In the genomic region with DNA sequence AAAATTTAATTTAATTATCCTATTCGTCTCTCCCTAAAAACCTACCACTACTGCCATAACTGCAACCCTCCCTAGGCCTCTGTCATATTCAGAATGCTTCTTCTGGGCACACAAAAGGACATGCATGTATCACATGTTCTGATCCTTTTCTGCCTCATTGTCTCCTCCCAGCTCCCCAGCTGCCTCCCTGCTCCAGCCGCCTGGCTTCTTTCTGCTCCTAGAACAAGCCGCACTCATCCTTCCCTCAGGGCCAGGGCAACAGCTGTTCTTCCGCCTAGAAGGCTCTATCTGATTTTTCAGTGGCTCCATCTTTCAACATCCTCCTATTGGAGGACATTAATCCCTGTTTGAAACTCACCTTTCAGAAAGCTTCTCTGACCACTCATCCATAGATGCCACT, we compare ENCODE assay signal across 2 cellular contexts.
TF ChIP-seq lines count a peak whose summit lies in the region.

No MANE protein-coding gene starts in this region.

TF ChIP-seq in SK-N-SH, 30 proteins besides CTCF, POLR2A, EP300 and RAD21 (continued from another document):
- TF ChIP-seq, protein P1, sequence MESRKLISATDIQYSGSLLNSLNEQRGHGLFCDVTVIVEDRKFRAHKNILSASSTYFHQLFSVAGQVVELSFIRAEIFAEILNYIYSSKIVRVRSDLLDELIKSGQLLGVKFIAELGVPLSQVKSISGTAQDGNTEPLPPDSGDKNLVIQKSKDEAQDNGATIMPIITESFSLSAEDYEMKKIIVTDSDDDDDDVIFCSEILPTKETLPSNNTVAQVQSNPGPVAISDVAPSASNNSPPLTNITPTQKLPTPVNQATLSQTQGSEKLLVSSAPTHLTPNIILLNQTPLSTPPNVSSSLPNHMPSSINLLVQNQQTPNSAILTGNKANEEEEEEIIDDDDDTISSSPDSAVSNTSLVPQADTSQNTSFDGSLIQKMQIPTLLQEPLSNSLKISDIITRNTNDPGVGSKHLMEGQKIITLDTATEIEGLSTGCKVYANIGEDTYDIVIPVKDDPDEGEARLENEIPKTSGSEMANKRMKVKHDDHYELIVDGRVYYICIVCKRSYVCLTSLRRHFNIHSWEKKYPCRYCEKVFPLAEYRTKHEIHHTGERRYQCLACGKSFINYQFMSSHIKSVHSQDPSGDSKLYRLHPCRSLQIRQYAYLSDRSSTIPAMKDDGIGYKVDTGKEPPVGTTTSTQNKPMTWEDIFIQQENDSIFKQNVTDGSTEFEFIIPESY (IDR thresholded peaks at IDR 0.05; ENCODE audit: borderline replicate concordance, low read depth): no peak
- TF ChIP-seq RXRA (IDR thresholded peaks at IDR 0.05; ENCODE audit: borderline replicate concordance, low read depth) (no peak), MXI1 (IDR thresholded peaks at IDR 0.05; ENCODE audit: low read depth, low read length) (no peak), ELF1 (IDR thresholded peaks at IDR 0.05) (no peak), JUND (IDR thresholded peaks at IDR 0.05) (no peak), TCF12 (IDR thresholded peaks at IDR 0.05) (no peak)

TF ChIP-seq in SK-N-SH treated with all-trans-retinoic acid at 6 μM for 48 hours, 23 proteins besides CTCF, POLR2A, EP300 and RAD21 (continued from another document):
- TF ChIP-seq, protein P2, sequence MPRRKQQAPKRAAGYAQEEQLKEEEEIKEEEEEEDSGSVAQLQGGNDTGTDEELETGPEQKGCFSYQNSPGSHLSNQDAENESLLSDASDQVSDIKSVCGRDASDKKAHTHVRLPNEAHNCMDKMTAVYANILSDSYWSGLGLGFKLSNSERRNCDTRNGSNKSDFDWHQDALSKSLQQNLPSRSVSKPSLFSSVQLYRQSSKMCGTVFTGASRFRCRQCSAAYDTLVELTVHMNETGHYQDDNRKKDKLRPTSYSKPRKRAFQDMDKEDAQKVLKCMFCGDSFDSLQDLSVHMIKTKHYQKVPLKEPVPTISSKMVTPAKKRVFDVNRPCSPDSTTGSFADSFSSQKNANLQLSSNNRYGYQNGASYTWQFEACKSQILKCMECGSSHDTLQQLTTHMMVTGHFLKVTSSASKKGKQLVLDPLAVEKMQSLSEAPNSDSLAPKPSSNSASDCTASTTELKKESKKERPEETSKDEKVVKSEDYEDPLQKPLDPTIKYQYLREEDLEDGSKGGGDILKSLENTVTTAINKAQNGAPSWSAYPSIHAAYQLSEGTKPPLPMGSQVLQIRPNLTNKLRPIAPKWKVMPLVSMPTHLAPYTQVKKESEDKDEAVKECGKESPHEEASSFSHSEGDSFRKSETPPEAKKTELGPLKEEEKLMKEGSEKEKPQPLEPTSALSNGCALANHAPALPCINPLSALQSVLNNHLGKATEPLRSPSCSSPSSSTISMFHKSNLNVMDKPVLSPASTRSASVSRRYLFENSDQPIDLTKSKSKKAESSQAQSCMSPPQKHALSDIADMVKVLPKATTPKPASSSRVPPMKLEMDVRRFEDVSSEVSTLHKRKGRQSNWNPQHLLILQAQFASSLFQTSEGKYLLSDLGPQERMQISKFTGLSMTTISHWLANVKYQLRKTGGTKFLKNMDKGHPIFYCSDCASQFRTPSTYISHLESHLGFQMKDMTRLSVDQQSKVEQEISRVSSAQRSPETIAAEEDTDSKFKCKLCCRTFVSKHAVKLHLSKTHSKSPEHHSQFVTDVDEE (CRISPR knock-in tag; IDR thresholded peaks at IDR 0.05): no peak
- TF ChIP-seq ZFP30 (CRISPR knock-in tag; IDR thresholded peaks at IDR 0.05) (no peak), GLIS3 (CRISPR knock-in tag; IDR thresholded peaks at IDR 0.05) (no peak), ARNTL (CRISPR knock-in tag; IDR thresholded peaks at IDR 0.05; ENCODE audit: borderline replicate concordance, low read depth) (no peak), ISL1 (CRISPR knock-in tag; IDR thresholded peaks at IDR 0.05) (no peak), TOX (CRISPR knock-in tag; IDR thresholded peaks at IDR 0.05; ENCODE audit: borderline replicate concordance) (no peak)
- TF ChIP-seq, protein P3, sequence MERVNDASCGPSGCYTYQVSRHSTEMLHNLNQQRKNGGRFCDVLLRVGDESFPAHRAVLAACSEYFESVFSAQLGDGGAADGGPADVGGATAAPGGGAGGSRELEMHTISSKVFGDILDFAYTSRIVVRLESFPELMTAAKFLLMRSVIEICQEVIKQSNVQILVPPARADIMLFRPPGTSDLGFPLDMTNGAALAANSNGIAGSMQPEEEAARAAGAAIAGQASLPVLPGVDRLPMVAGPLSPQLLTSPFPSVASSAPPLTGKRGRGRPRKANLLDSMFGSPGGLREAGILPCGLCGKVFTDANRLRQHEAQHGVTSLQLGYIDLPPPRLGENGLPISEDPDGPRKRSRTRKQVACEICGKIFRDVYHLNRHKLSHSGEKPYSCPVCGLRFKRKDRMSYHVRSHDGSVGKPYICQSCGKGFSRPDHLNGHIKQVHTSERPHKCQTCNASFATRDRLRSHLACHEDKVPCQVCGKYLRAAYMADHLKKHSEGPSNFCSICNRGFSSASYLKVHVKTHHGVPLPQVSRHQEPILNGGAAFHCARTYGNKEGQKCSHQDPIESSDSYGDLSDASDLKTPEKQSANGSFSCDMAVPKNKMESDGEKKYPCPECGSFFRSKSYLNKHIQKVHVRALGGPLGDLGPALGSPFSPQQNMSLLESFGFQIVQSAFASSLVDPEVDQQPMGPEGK (CRISPR knock-in tag; IDR thresholded peaks at IDR 0.05; ENCODE audit: borderline replicate concordance): no peak
